In genomic region chr17:7686221-7687071, GRCh38 we compare ENCODE assay signal across 8 cellular contexts. TPM values are rescaled to one million over a fixed set of nuclear protein-coding genes. Genes with fewer than 3 reads are reported as not detected.
DNase-seq lines count a peak whose midpoint lies in the region; ATAC-seq and TF ChIP-seq lines count a peak whose summit lies in the region.

No MANE protein-coding gene starts in this region.

- H2AK9ac ChIP-seq in IMR-90 (replicated peaks; ENCODE audit: low read depth, low read length, poor library complexity) = peak overlapping the region; percentile 95

- peak overlapping the region; percentile 20; the same call in 1 of the 3 replicates for H2BK15ac ChIP-seq in IMR-90 (ENCODE audit: low read depth, low read length)

- H3K79me1 ChIP-seq in IMR-90 (ENCODE audit: low read depth in 1 of 2, low read length in 2 of 2) = peaks cover 15 to 61% of the 10 kb centered on the region in 2 experiments

- peak overlapping the region; percentile 97 for H3K4ac ChIP-seq in IMR-90 (ENCODE audit: low read depth, low read length)

- no peaks in the 10 kb centered on the region for H3K9me1 ChIP-seq in IMR-90 (ENCODE audit: insufficient read depth, low read length)

- DNase-seq in Calu3 = peak; percentile 70
- DNase-seq in IMR-90 = peak; percentile 73
- no peak for DNase-seq in PC-3
- DNase-seq in activated T-cell treated with anti-CD3 and anti-CD28 coated beads, Interleukin-2, amount 50 U/mL, for 4 hours = peak; percentile 64
- DNase-seq in esophagus squamous epithelium (lab: John Stamatoyannopoulos, UW) = peak; percentile 41
- peak; percentile 64 to 95 (median 92) for DNase-seq in naive thymus-derived CD4-positive, alpha-beta T cell
- DNase-seq in stimulated activated effector memory CD8-positive, alpha-beta T cell treated with anti-CD3 and anti-CD28 coated beads, Interleukin-12 subunit alpha, Interleukin-12 subunit beta, amount 100 ng/mL, for 72 hours (ENCODE audit: low spot score in 2 of 2) = peak; percentile 66 to 90

- H3K27ac Mint-ChIP-seq in Calu3 (ENCODE audit: unreplicated experiment) = peak overlapping the region; percentile 99
- H3K27ac Mint-ChIP-seq in naive thymus-derived CD4-positive, alpha-beta T cell = peak overlapping the region; percentile 99 to 100 (median 100)
- H3K27ac Mint-ChIP-seq in stimulated activated effector memory CD8-positive, alpha-beta T cell treated with anti-CD3 and anti-CD28 coated beads, Interleukin-12 subunit alpha, Interleukin-12 subunit beta, amount 100 ng/mL, for 72 hours = peak overlapping the region; percentile 99

- peak overlapping the region; percentile 95 for H3K14ac ChIP-seq in IMR-90 (replicated peaks; ENCODE audit: low read depth, low read length)

- peak overlapping the region; percentile 94 for H2AFZ ChIP-seq in IMR-90 (replicated peaks; ENCODE audit: low read length, poor library complexity)
- H2AFZ ChIP-seq in PC-3 (ENCODE audit: low read length) = no peak overlapping the region

- no peaks in the 10 kb centered on the region for H3K9me2 ChIP-seq in PC-3 (replicated peaks; ENCODE audit: low read length)

- peaks cover 4% of the 10 kb centered on the region for H4K20me1 ChIP-seq in IMR-90 (ENCODE audit: insufficient read depth, low read length)
- H4K20me1 ChIP-seq in PC-3 (ENCODE audit: low read length) = peaks cover 7% of the 10 kb centered on the region; the same call in 1 of the 2 replicates

- dilution Hi-C loops in IMR-90 (cut with HindIII; ENCODE audit: low sequenced_read_pairs, unreplicated experiment) = no loop called here

- CTCF ChIA-PET in Calu3 (lab: Charles Lee) = interaction anchor here (1.0 to 2.2 kb wide), 5 partner anchors 12 to 250 kb away, joined by 3 to 12 read pairs (median 4); partner anchors contain the start of genes DNAH2 and MPDU1
- CTCF ChIA-PET in IMR-90 (lab: Yijun Ruan, JAX) = interaction anchor here (0.6 to 4.1 kb wide), 6 partner anchors 18 to 461 kb away, joined by 3 to 27 read pairs (median 6); partner anchors contain the start of genes EFNB3, FXR2 and SHBG
- CTCF ChIA-PET in PC-3 (lab: Charles Lee) = interaction anchor here (0.7 to 2.1 kb wide), 4 partner anchors 59 to 126 kb away, joined by 3 to 6 read pairs (median 4); partner anchors contain the start of genes CD68 and SAT2
- CTCF ChIA-PET in naive thymus-derived CD4-positive, alpha-beta T cell (lab: Charles Lee) = interaction anchor here (0.6 to 3.4 kb wide), 21 partner anchors 15 to 466 kb away, joined by 3 to 25 read pairs (median 6); partner anchors contain the start of genes ATP1B2, EFNB3, FXR2 and MPDU1

- no peak for TF ChIP-seq RAD21 in IMR-90 (IDR thresholded peaks at IDR 0.05; ENCODE audit: low read length)

- POLR2A ChIA-PET in IMR-90 (lab: Charles Lee; ENCODE audit: unreplicated experiment) (interaction anchor here (0.5 to 3.0 kb wide), 6 partner anchors 58 to 137 kb away, joined by 3 to 9 read pairs (median 4); partner anchors contain the start of gene SAT2), PC-3 (lab: Charles Lee; ENCODE audit: unreplicated experiment) (interaction anchor here (0.5 to 0.6 kb wide), 3 partner anchors 47 to 1554 kb away, joined by 3 to 6 read pairs (median 3); no protein-coding TSS in a partner anchor)
- POLR2A ChIA-PET in naive thymus-derived CD4-positive, alpha-beta T cell (lab: Charles Lee) = interaction anchor here (0.5 to 6.5 kb wide), 60 partner anchors 12 to 1064 kb away, joined by 3 to 101 read pairs (median 5); partner anchors contain the start of genes ACADVL, ACAP1, ATP1B2 and C17orf100

- H3K36me3 Mint-ChIP-seq in Calu3 (ENCODE audit: insufficient read depth, unreplicated experiment) = peaks cover 50% of the 10 kb centered on the region
- H3K36me3 Mint-ChIP-seq in activated T-cell treated with anti-CD3 and anti-CD28 coated beads, Interleukin-2, amount 50 U/mL, for 4 hours (ENCODE audit: insufficient read depth) = peaks cover 16% of the 10 kb centered on the region
- H3K36me3 Mint-ChIP-seq in naive thymus-derived CD4-positive, alpha-beta T cell = peaks cover 0 to 24% (median 6%) of the 10 kb centered on the region in 5 donors
- H3K36me3 Mint-ChIP-seq in stimulated activated effector memory CD8-positive, alpha-beta T cell treated with anti-CD3 and anti-CD28 coated beads, Interleukin-12 subunit alpha, Interleukin-12 subunit beta, amount 100 ng/mL, for 72 hours = peaks cover 86% of the 10 kb centered on the region

- TF ChIP-seq POLR2A in IMR-90 (IDR thresholded peaks at IDR 0.05; ENCODE audit: low read depth, low read length) = peak; percentile 94
- TF ChIP-seq POLR2A in esophagus squamous epithelium (IDR thresholded peaks at IDR 0.05) = peak in 3 of 4 donors; percentile 47 to 90 (median 78)

- ATAC-seq in GM21526 (IDR thresholded peaks at IDR 0.05; ENCODE audit: low FRiP score, unreplicated experiment) (peak; percentile 43), IMR-90 (ENCODE audit: low read depth) (peak; percentile 48), PC-3 (peak; percentile 17)
- peak; percentile 49 to 51 for ATAC-seq in activated T-cell treated with anti-CD3 and anti-CD28 coated beads, Interleukin-2, amount 50 U/mL, for 4 hours
- ATAC-seq in naive thymus-derived CD4-positive, alpha-beta T cell = peak; percentile 67
- ATAC-seq in stimulated activated effector memory CD8-positive, alpha-beta T cell treated with anti-CD3 and anti-CD28 coated beads, Interleukin-12 subunit alpha, Interleukin-12 subunit beta, amount 100 ng/mL, for 72 hours = peak; percentile 67

- H3K9me3 Mint-ChIP-seq in Calu3 (ENCODE audit: low read depth, unreplicated experiment) = no peaks in the 10 kb centered on the region
- no peaks in the 10 kb centered on the region for H3K9me3 Mint-ChIP-seq in activated T-cell treated with anti-CD3 and anti-CD28 coated beads, Interleukin-2, amount 50 U/mL, for 4 hours
- peaks cover 0 to 9% (median 0%) of the 10 kb centered on the region in 11 donors for H3K9me3 Mint-ChIP-seq in naive thymus-derived CD4-positive, alpha-beta T cell
- H3K9me3 Mint-ChIP-seq in stimulated activated effector memory CD8-positive, alpha-beta T cell treated with anti-CD3 and anti-CD28 coated beads, Interleukin-12 subunit alpha, Interleukin-12 subunit beta, amount 100 ng/mL, for 72 hours = no peaks in the 10 kb centered on the region

- H3K4me3 Mint-ChIP-seq in Calu3 (ENCODE audit: low read depth, unreplicated experiment) = peak overlapping the region; percentile 86
- peak overlapping the region; percentile 87 for H3K4me3 Mint-ChIP-seq in activated T-cell treated with anti-CD3 and anti-CD28 coated beads, Interleukin-2, amount 50 U/mL, for 4 hours
- peak overlapping the region; percentile 95 to 99 (median 97) for H3K4me3 Mint-ChIP-seq in naive thymus-derived CD4-positive, alpha-beta T cell
- peak overlapping the region; percentile 96 for H3K4me3 Mint-ChIP-seq in stimulated activated effector memory CD8-positive, alpha-beta T cell treated with anti-CD3 and anti-CD28 coated beads, Interleukin-12 subunit alpha, Interleukin-12 subunit beta, amount 100 ng/mL, for 72 hours

- H2AK5ac ChIP-seq in IMR-90 (ENCODE audit: low read depth, low read length) = peak overlapping the region; percentile 95

- H3K79me2 ChIP-seq in PC-3 (ENCODE audit: low read length) = peaks cover 66% of the 10 kb centered on the region

- no peaks in the 10 kb centered on the region for H3K9me3 ChIP-seq in IMR-90 (ENCODE audit: control insufficient read depth, insufficient read depth, low read length)
- no peaks in the 10 kb centered on the region for H3K9me3 ChIP-seq in PC-3 (ENCODE audit: low read length)
- no peaks in the 10 kb centered on the region for H3K9me3 ChIP-seq in esophagus squamous epithelium
- no peaks in the 10 kb centered on the region for H3K9me3 ChIP-seq in naive thymus-derived CD4-positive, alpha-beta T cell (ENCODE audit: control insufficient read depth in 2 of 3, low read length in 3 of 3)

- H3K18ac ChIP-seq in IMR-90 (ENCODE audit: low read depth, low read length) = peak overlapping the region; percentile 86

- H3K4me1 ChIP-seq in IMR-90 (ENCODE audit: control insufficient read depth, insufficient read depth, low read length) (no peaks in the 10 kb centered on the region), PC-3 (ENCODE audit: insufficient read depth, low read length) (peaks cover 16% of the 10 kb centered on the region), esophagus squamous epithelium (peaks cover 9 to 49% (median 24%) of the 10 kb centered on the region in 3 donors)
- H3K4me1 ChIP-seq in naive thymus-derived CD4-positive, alpha-beta T cell (ENCODE audit: control insufficient read depth in 2 of 2, insufficient read depth in 2 of 2, low read length in 2 of 2) = peaks cover 28 to 31% of the 10 kb centered on the region in 2 donors

- H3K4me3 ChIP-seq in IMR-90 (ENCODE audit: insufficient read depth, low read depth, low read length) (peak overlapping the region; percentile 60), PC-3 (ENCODE audit: low read length) (peak overlapping the region; percentile 85), esophagus squamous epithelium (peak overlapping the region; percentile 63 to 87 (median 78))
- H3K4me3 ChIP-seq in naive thymus-derived CD4-positive, alpha-beta T cell (ENCODE audit: low read length) = peak overlapping the region; percentile 96

- H4K91ac ChIP-seq in IMR-90 (ENCODE audit: insufficient read depth, low read depth, low read length) = peak overlapping the region; percentile 93

- H3K27me3 ChIP-seq in IMR-90 (ENCODE audit: control insufficient read depth, insufficient read depth, low read length) (no peaks in the 10 kb centered on the region), PC-3 (ENCODE audit: low read length) (no peaks in the 10 kb centered on the region), esophagus squamous epithelium (no peaks in the 10 kb centered on the region)
- H3K27me3 ChIP-seq in naive thymus-derived CD4-positive, alpha-beta T cell (ENCODE audit: control insufficient read depth in 2 of 2, insufficient read depth in 2 of 2, low read length in 2 of 2) = no peaks in the 10 kb centered on the region

- peak overlapping the region; percentile 96 for H3K27ac ChIP-seq in IMR-90 (ENCODE audit: insufficient read depth, low read length)
- peak overlapping the region; percentile 96 for H3K27ac ChIP-seq in PC-3 (ENCODE audit: low read length)
- peak overlapping the region; percentile 93 to 97 (median 94) for H3K27ac ChIP-seq in esophagus squamous epithelium
- H3K27ac ChIP-seq in naive thymus-derived CD4-positive, alpha-beta T cell (ENCODE audit: low read depth, low read length) = peak overlapping the region; percentile 96

- H3K4me2 ChIP-seq in IMR-90 (ENCODE audit: low read depth, low read length) = peak overlapping the region; percentile 93
- H3K4me2 ChIP-seq in PC-3 (ENCODE audit: low read length) = peak overlapping the region; percentile 88

- H4K8ac ChIP-seq in IMR-90 (ENCODE audit: low read depth in 2 of 2, low read length in 2 of 2) = peak overlapping the region; percentile 86 to 95

- no peaks in the 10 kb centered on the region for H3K27me3 Mint-ChIP-seq in Calu3 (ENCODE audit: unreplicated experiment)
- no peaks in the 10 kb centered on the region for H3K27me3 Mint-ChIP-seq in activated T-cell treated with anti-CD3 and anti-CD28 coated beads, Interleukin-2, amount 50 U/mL, for 4 hours (ENCODE audit: low read depth)
- H3K27me3 Mint-ChIP-seq in naive thymus-derived CD4-positive, alpha-beta T cell = no peaks in the 10 kb centered on the region

- H3K56ac ChIP-seq in IMR-90 (ENCODE audit: extremely low read depth, insufficient read depth, low read length) = peak overlapping the region; percentile 99

- H3K9ac ChIP-seq in IMR-90 (ENCODE audit: low read depth, low read length) (peak overlapping the region; percentile 96), PC-3 (ENCODE audit: low read length) (peak overlapping the region; percentile 88)

- peak overlapping the region; percentile 88 for H2BK120ac ChIP-seq in IMR-90 (ENCODE audit: low read depth, low read length)

- H2BK20ac ChIP-seq in IMR-90 (ENCODE audit: low read depth, low read length) = peak overlapping the region; percentile 55

- peak overlapping the region; percentile 98 for H3K23ac ChIP-seq in IMR-90 (ENCODE audit: low read depth, low read length)

- H3K36me3 ChIP-seq in IMR-90 (ENCODE audit: control insufficient read depth, insufficient read depth, low read length) (no peaks in the 10 kb centered on the region), PC-3 (ENCODE audit: low read depth, low read length) (no peaks in the 10 kb centered on the region; the same call in 1 of the 2 replicates), esophagus squamous epithelium (peaks cover 0 to 13% (median 0%) of the 10 kb centered on the region in 3 donors)
- peaks cover 0 to 11% (median 0%) of the 10 kb centered on the region in 3 experiments for H3K36me3 ChIP-seq in naive thymus-derived CD4-positive, alpha-beta T cell (ENCODE audit: control insufficient read depth in 2 of 3, insufficient read depth in 3 of 3, low read length in 3 of 3)

- TF ChIP-seq CTCF in Calu3 (IDR thresholded peaks at IDR 0.05; ENCODE audit: unreplicated experiment) = no peak
- no peak for TF ChIP-seq CTCF in IMR-90 (conservative IDR thresholded peaks at IDR 0.05; ENCODE audit: low read depth, low read length)
- TF ChIP-seq CTCF in PC-3 (conservative IDR thresholded peaks at IDR 0.05; ENCODE audit: low read depth, low read length) = no peak
- peak in 1 of 6 experiments; percentile 16 for TF ChIP-seq CTCF in esophagus squamous epithelium (IDR thresholded peaks at IDR 0.05)

- 0% methylated on average over 8 of the region's 30 CpGs; no CpG with 5 or more reads in 1 of the 2 experiments for WGBS in IMR-90 (ENCODE audit: extremely low coverage in 2 of 2, insufficient read length in 1 of 2), 2 experiments
- WGBS in esophagus squamous epithelium, 2 donors = 0 to 1% methylated on average over 25 to 29 of the region's 30 CpGs

- in situ Hi-C loops in IMR-90 (cut with MboI; ENCODE audit: low sequenced_read_pairs) = no loop called here

- no peaks in the 10 kb centered on the region for H3K4me1 Mint-ChIP-seq in Calu3 (ENCODE audit: low read depth, unreplicated experiment)
- H3K4me1 Mint-ChIP-seq in activated T-cell treated with anti-CD3 and anti-CD28 coated beads, Interleukin-2, amount 50 U/mL, for 4 hours (ENCODE audit: low read depth) = peaks cover 29% of the 10 kb centered on the region
- peaks cover 30 to 54% (median 47%) of the 10 kb centered on the region in 7 donors for H3K4me1 Mint-ChIP-seq in naive thymus-derived CD4-positive, alpha-beta T cell
- peaks cover 45% of the 10 kb centered on the region for H3K4me1 Mint-ChIP-seq in stimulated activated effector memory CD8-positive, alpha-beta T cell treated with anti-CD3 and anti-CD28 coated beads, Interleukin-12 subunit alpha, Interleukin-12 subunit beta, amount 100 ng/mL, for 72 hours

- H3F3A ChIP-seq in PC-3 (ENCODE audit: low read length, unreplicated experiment) = no peaks in the 10 kb centered on the region

- H2BK5ac ChIP-seq in IMR-90 (ENCODE audit: low read depth, low read length, poor library complexity, severe bottlenecking) = peak overlapping the region; percentile 95

- H4K5ac ChIP-seq in IMR-90 (ENCODE audit: low read depth, low read length) = peak overlapping the region; percentile 98

- intact Hi-C loops in Calu3 (cut with micrococcal nuclease; ENCODE audit: unreplicated experiment) (loop anchor here (5.0 to 10.0 kb wide), 3 partner anchors 54 to 332 kb away; partner anchors contain the start of genes KCTD11, SHBG and TMEM95), IMR-90 (cut with micrococcal nuclease) (loop anchor here (2.0 to 5.0 kb wide), 2 partner anchors 72 to 204 kb away; partner anchors contain the start of genes FXR2, POLR2A and SLC35G6), PC-3 (cut with micrococcal nuclease) (loop anchor here (5.0 kb wide), 3 partner anchors 54 to 249 kb away; partner anchors contain the start of genes CD68, FGF11, SHBG and TMEM102), esophagus squamous epithelium (cut with DNase I) (no loop called here)
- intact Hi-C loops in naive thymus-derived CD4-positive, alpha-beta T cell (cut with micrococcal nuclease) = loop anchor here (1.0 to 10.0 kb wide), 27 partner anchors 36 to 1034 kb away; partner anchors contain the start of genes ATP1B2 (in 2 of the 2), CTC1 (in 2 of the 2), PFAS (in 2 of the 2) and PHF23 (in 2 of the 2)

- BruUV-seq in Calu3 (replicated peaks; lab: Mats Ljungman, UMichigan) = TSS peak; percentile 91
- TSS peak; percentile 91 for BruUV-seq in IMR-90 (replicated peaks; lab: Mats Ljungman, UMichigan)
- BruUV-seq in PC-3 (replicated peaks; lab: Mats Ljungman, UMichigan) = TSS peak; percentile 95

RNA-seq across cellular contexts. Expression of gene TP53, which starts 0.8 kb away (rescaled TPM):
- total RNA-seq in Calu3 (2022) (98.3 and 119 TPM in 2 replicates), IMR-90 (2012; rRNA removed) (26.4 and 31.2 TPM in 2 replicates), PC-3 (2014; rRNA removed) (2.0 and 3.4 TPM in 2 replicates), esophagus squamous epithelium (10 to 100 TPM; 26.6 to 35.1 (median 33.9) TPM)
- polyA plus RNA-seq in IMR-90 (2012; rRNA removed) = 41.6 and 48.5 TPM in 2 replicates
- polyA plus RNA-seq in IMR-90 (2012; cell fraction: cytosol; rRNA removed) = 86.0 and 105 TPM in 2 replicates
- 34.8 and 74.1 TPM in 2 replicates for polyA plus RNA-seq in IMR-90 (2012; cell fraction: nucleus; rRNA removed; ENCODE audit: low replicate concordance)
- 100 to 1,000 TPM in 1 of 3 donors, 10 to 100 TPM in 2; 93.0 to 106 (median 98.9) TPM for total RNA-seq in activated T-cell treated with anti-CD3 and anti-CD28 coated beads, Interleukin-2, amount 50 U/mL, for 4 hours
- 100 to 1,000 TPM in 3 of 5 experiments, 10 to 100 TPM in 2; 57.9 to 226 (median 104) TPM for total RNA-seq in naive thymus-derived CD4-positive, alpha-beta T cell
- polyA plus RNA-seq in naive thymus-derived CD4-positive, alpha-beta T cell = 10 to 100 TPM; 30.9 to 32.5 TPM

RNA-seq across cellular contexts. Expression of gene WRAP53, which starts 1.8 kb away (rescaled TPM):
- 10.1 and 12.9 TPM in 2 replicates for total RNA-seq in Calu3 (2022)
- 5.0 and 6.6 TPM in 2 replicates for total RNA-seq in IMR-90 (2012; rRNA removed)
- 9.4 and 9.5 TPM in 2 replicates for polyA plus RNA-seq in IMR-90 (2012; rRNA removed)
- polyA plus RNA-seq in IMR-90 (2012; cell fraction: cytosol; rRNA removed) = 4.4 and 6.0 TPM in 2 replicates
- polyA plus RNA-seq in IMR-90 (2012; cell fraction: nucleus; rRNA removed; ENCODE audit: low replicate concordance) = 7.6 and 17.7 TPM in 2 replicates
- total RNA-seq in PC-3 (2014; rRNA removed) = 18.0 and 22.6 TPM in 2 replicates
- total RNA-seq in activated T-cell treated with anti-CD3 and anti-CD28 coated beads, Interleukin-2, amount 50 U/mL, for 4 hours = 10 to 100 TPM; 27.3 to 34.9 (median 34.3) TPM
- total RNA-seq in esophagus squamous epithelium = 1 to 10 TPM; 3.5 to 6.0 (median 3.8) TPM
- total RNA-seq in naive thymus-derived CD4-positive, alpha-beta T cell = 10 to 100 TPM in 2 of 5 experiments, 1 to 10 TPM in 3; 6.7 to 21.1 (median 9.6) TPM
- polyA plus RNA-seq in naive thymus-derived CD4-positive, alpha-beta T cell = 10 to 100 TPM in 1 of 2 donors, 1 to 10 TPM in 1; 9.6 to 18.9 TPM

RNA-seq across cellular contexts. Expression of gene EFNB3, which starts 18.6 kb away (rescaled TPM):
- total RNA-seq in Calu3 (2022) (0.38 and 0.88 TPM in 2 replicates), IMR-90 (2012; rRNA removed) (0.54 and 0.56 TPM in 2 replicates), PC-3 (2014; rRNA removed) (4.9 and 7.7 TPM in 2 replicates), esophagus squamous epithelium (1 to 10 TPM in 3 of 4 donors, under 1 TPM in 1; 0.70 to 2.7 (median 1.9) TPM)
- polyA plus RNA-seq in IMR-90 (2012; rRNA removed) = 2.0 TPM in 2 replicates
- 0.94 and 2.4 TPM in 2 replicates for polyA plus RNA-seq in IMR-90 (2012; cell fraction: cytosol; rRNA removed)
- 4.3 and 6.6 TPM in 2 replicates for polyA plus RNA-seq in IMR-90 (2012; cell fraction: nucleus; rRNA removed; ENCODE audit: low replicate concordance)
- total RNA-seq in activated T-cell treated with anti-CD3 and anti-CD28 coated beads, Interleukin-2, amount 50 U/mL, for 4 hours = under 1 TPM in 1 of 3 donors, not detected in 2; 0.08 TPM
- not detected for total RNA-seq in naive thymus-derived CD4-positive, alpha-beta T cell
- not detected for polyA plus RNA-seq in naive thymus-derived CD4-positive, alpha-beta T cell

RNA-seq across cellular contexts. Expression of gene DNAH2, which starts 31.1 kb away (rescaled TPM):
- total RNA-seq in Calu3 (2022) (0.26 and 0.51 TPM in 2 replicates), IMR-90 (2012; rRNA removed) (under 0.01 TPM in 2 replicates), PC-3 (2014; rRNA removed) (0.62 and 0.92 TPM in 2 replicates), esophagus squamous epithelium (under 1 TPM in 3 of 4 donors, not detected in 1; under 0.01 to 0.04 (median 0.03) TPM)
- 0.01 and 0.02 TPM in 2 replicates for polyA plus RNA-seq in IMR-90 (2012; rRNA removed)
- 0.01 and 0.09 TPM in 2 replicates for polyA plus RNA-seq in IMR-90 (2012; cell fraction: cytosol; rRNA removed)
- polyA plus RNA-seq in IMR-90 (2012; cell fraction: nucleus; rRNA removed; ENCODE audit: low replicate concordance) = 0.14 and 0.16 TPM in 2 replicates
- not detected for total RNA-seq in activated T-cell treated with anti-CD3 and anti-CD28 coated beads, Interleukin-2, amount 50 U/mL, for 4 hours
- total RNA-seq in naive thymus-derived CD4-positive, alpha-beta T cell = under 1 TPM in 1 of 5 experiments, not detected in 4; 0.03 TPM
- polyA plus RNA-seq in naive thymus-derived CD4-positive, alpha-beta T cell = not detected

RNA-seq across cellular contexts. Expression of gene ATP1B2, which starts 35.7 kb away (rescaled TPM):
- total RNA-seq in Calu3 (2022) (not detected in 2 replicates), IMR-90 (2012; rRNA removed) (not detected in 2 replicates), PC-3 (2014; rRNA removed) (not detected in 2 replicates), esophagus squamous epithelium (1 to 10 TPM in 1 of 4 donors, under 1 TPM in 2, not detected in 1; 0.09 to 1.5 (median 0.21) TPM)
- 0.02 TPM in 1 of 2 replicates, not detected in the other for polyA plus RNA-seq in IMR-90 (2012; rRNA removed)
- polyA plus RNA-seq in IMR-90 (2012; cell fraction: cytosol; rRNA removed) = 0.02 TPM in 1 of 2 replicates, not detected in the other
- 0.02 TPM in 2 replicates for polyA plus RNA-seq in IMR-90 (2012; cell fraction: nucleus; rRNA removed; ENCODE audit: low replicate concordance)
- total RNA-seq in activated T-cell treated with anti-CD3 and anti-CD28 coated beads, Interleukin-2, amount 50 U/mL, for 4 hours = under 1 TPM; 0.10 to 0.24 (median 0.13) TPM
- total RNA-seq in naive thymus-derived CD4-positive, alpha-beta T cell = 1 to 10 TPM in 1 of 5 experiments, under 1 TPM in 4; 0.12 to 1.1 (median 0.29) TPM
- polyA plus RNA-seq in naive thymus-derived CD4-positive, alpha-beta T cell = not detected

Comparison
In these comparisons a context has a peak if more than half of its experiments do, and no peak if none do; other contexts are left out.
1. ATAC-seq: peak in every context shown above with its lines; median percentile 67 in naive thymus-derived CD4-positive, alpha-beta T cell; 67 in stimulated activated effector memory CD8-positive, alpha-beta T cell treated with anti-CD3 and anti-CD28 coated beads, Interleukin-12 subunit alpha, Interleukin-12 subunit beta, amount 100 ng/mL, for 72 hours; 50 in activated T-cell treated with anti-CD3 and anti-CD28 coated beads, Interleukin-2, amount 50 U/mL, for 4 hours; 48 in IMR-90; 43 in GM21526; 17 in PC-3.